ENCODE assay signal across 14 cellular contexts in genomic region chrX:46317158-46317557, GRCh38.
A peak's percentile ranks its signal among the peaks of the same experiment; 100 is the strongest.
DNase-seq lines count a peak whose midpoint lies in the region; ATAC-seq and TF ChIP-seq lines count a peak whose summit lies in the region.
"Had no signal": no experiment of that assay in that cellular context is flagged by ENCODE, and none has a peak within 500 bp of the region (broad histone marks: within the 10 kb centered on the region; RNA-seq: fewer than 3 reads in every experiment).

No MANE protein-coding gene starts in this region.

- 7 to 50% methylated on average over 1 of the region's 1 CpG for WGBS in sigmoid colon, 2 donors

- H3K27ac ChIP-seq in muscle layer of duodenum (ENCODE audit: low read length) = peak overlapping the region; percentile 56
- no peak overlapping the region for H3K27ac ChIP-seq in sigmoid colon
- H3K27ac ChIP-seq: colonic mucosa, GM23248 had no signal

- no peaks in the 10 kb centered on the region for H3K4me1 ChIP-seq in muscle layer of duodenum (ENCODE audit: control insufficient read depth in 1 of 2, insufficient read depth in 2 of 2, low read length in 2 of 2)
- H3K4me1 ChIP-seq in sigmoid colon = no peaks in the 10 kb centered on the region
- H3K4me1 ChIP-seq: colonic mucosa had no signal

- H3K36me3 ChIP-seq in muscle layer of duodenum (ENCODE audit: control insufficient read depth in 1 of 2, insufficient read depth in 2 of 2, low read length in 2 of 2) (no peaks in the 10 kb centered on the region), sigmoid colon (no peaks in the 10 kb centered on the region)
- H3K36me3 ChIP-seq: colonic mucosa had no signal

- no peak for ATAC-seq in HG03571 (IDR thresholded peaks at IDR 0.05; ENCODE audit: unreplicated experiment)
- ATAC-seq in HG03108 (IDR thresholded peaks at IDR 0.05; ENCODE audit: unreplicated experiment) = no peak
- ATAC-seq: left lobe of liver had no signal

- no peaks in the 10 kb centered on the region for H3K9me3 ChIP-seq in muscle layer of duodenum (ENCODE audit: control insufficient read depth in 1 of 2, low read length in 2 of 2)
- H3K9me3 ChIP-seq in sigmoid colon = no peaks in the 10 kb centered on the region
- H3K9me3 ChIP-seq: colonic mucosa had no signal

- no peak for TF ChIP-seq EP300 in sigmoid colon (IDR thresholded peaks at IDR 0.05)

- H3K27me3 ChIP-seq in muscle layer of duodenum (ENCODE audit: low read depth, low read length) (no peaks in the 10 kb centered on the region), sigmoid colon (no peaks in the 10 kb centered on the region)
- H3K27me3 ChIP-seq: colonic mucosa had no signal

- TF ChIP-seq CTCF in epithelial cell of esophagus (IDR thresholded peaks at IDR 0.05; ENCODE audit: insufficient read depth, low read depth, low read length, missing control alignments) = no peak
- no peak for TF ChIP-seq CTCF in sigmoid colon (IDR thresholded peaks at IDR 0.05)

- DNase-seq in DMS53 (lab: John Stamatoyannopoulos, UW) (peak; percentile 50), NCI-H146 treated with DMSO at 0.1 percent for 48 hours (lab: John Stamatoyannopoulos, UW; ENCODE audit: unreplicated experiment) (peak; percentile 4), epithelial cell of esophagus (ENCODE audit: low read depth) (peak; percentile 58), iPS-NIHi7 (ENCODE audit: extremely low spot score) (no peak), sigmoid colon (no peak)
- DNase-seq: activated CD4-positive, alpha-beta T cell treated with anti-CD3 and anti-CD28 coated beads for 1 hour; CD8-positive, alpha-beta memory T cell; colonic mucosa; GM23248; NCI-H1436 had no signal

- intact Hi-C loops in sigmoid colon (cut with DNase I) = no loop called here

- no peak for TF ChIP-seq POLR2A in sigmoid colon (IDR thresholded peaks at IDR 0.05)

- no peak overlapping the region for H3K4me3 ChIP-seq in epithelial cell of esophagus (ENCODE audit: low read length)
- no peak overlapping the region for H3K4me3 ChIP-seq in muscle layer of duodenum (ENCODE audit: low read depth in 1 of 2, low read length in 2 of 2)
- H3K4me3 ChIP-seq in sigmoid colon = no peak overlapping the region
- H3K4me3 ChIP-seq: colonic mucosa, GM23248 had no signal

Comparison
In these comparisons a context has a peak if more than half of its experiments do, and no peak if none do; other contexts are left out.
1. DNase-seq: peak in DMS53 (single experiment), NCI-H146 treated with DMSO at 0.1 percent for 48 hours (single experiment) and epithelial cell of esophagus (single experiment); none in iPS-NIHi7 (single experiment) and sigmoid colon (single experiment).